Comparison of ENCODE assay signal across 19 cellular contexts in genomic region chr20:6622041-6622440, GRCh38.
A peak's percentile ranks its signal among the peaks of the same experiment; 100 is the strongest.
DNase-seq lines count a peak whose midpoint lies in the region; ATAC-seq, FAIRE-seq and TF ChIP-seq lines count a peak whose summit lies in the region.
"Had no signal": no experiment of that assay in that cellular context is flagged by ENCODE, and none has a peak within 500 bp of the region (broad histone marks: within the 10 kb centered on the region; RNA-seq: fewer than 3 reads in every experiment).

No MANE protein-coding gene starts in this region.

- H3K9ac ChIP-seq in BLaER1 (no peak overlapping the region), endothelial cell of umbilical vein (replicated peaks; ENCODE audit: extremely low read depth, insufficient read depth, low read length) (no peak overlapping the region)
- H3K9ac ChIP-seq: GM23248 had no signal

- H3K4me3 ChIP-seq in BLaER1: no peak overlapping the region
- H3K4me3 ChIP-seq in endothelial cell of umbilical vein (replicated peaks in 1 of 3; ENCODE audit: insufficient read depth in 1 of 3, low read depth in 1 of 3, low read length in 3 of 3): no peak overlapping the region
- H3K4me3 ChIP-seq in fibroblast of pulmonary artery (replicated peaks; ENCODE audit: low read depth, low read length): no peak overlapping the region
- H3K4me3 ChIP-seq: GM23248, HAP-1 had no signal

- no peak for FAIRE-seq in endothelial cell of umbilical vein (lab: Jason Lieb, UNC)
- FAIRE-seq: G401.6, GM12891 had no signal

- POLR2A ChIA-PET in endothelial cell of umbilical vein (lab: Charles Lee): no interaction called here

- H3K4me1 ChIP-seq in BLaER1 (peaks cover 35% of the 10 kb centered on the region), endothelial cell of umbilical vein (ENCODE audit: control insufficient read depth, extremely low read depth, insufficient read depth, low read length) (no peaks in the 10 kb centered on the region)
- H3K4me1 ChIP-seq: HAP-1 had no signal

- no peaks in the 10 kb centered on the region for H3K79me2 ChIP-seq in endothelial cell of umbilical vein (ENCODE audit: control insufficient read depth, insufficient read depth, low read length)

- no peak for ATAC-seq in HG02642 (IDR thresholded peaks at IDR 0.05; ENCODE audit: poor library complexity, unreplicated experiment)

- DNase-seq in astrocyte of the hippocampus (ENCODE audit: low read depth, low spot score): peak; percentile 21
- DNase-seq in endothelial cell of umbilical vein (ENCODE audit: low read depth, low spot score): peak; percentile 37
- peak; percentile 17 for DNase-seq in fibroblast of pulmonary artery (ENCODE audit: low read depth)
- no peak for DNase-seq in NCI-H2107 treated with DMSO at 0.1 percent for 48 hours (lab: John Stamatoyannopoulos, UW; ENCODE audit: unreplicated experiment)
- DNase-seq in AG20443 (ENCODE audit: low spot score): no peak
- DNase-seq in activated effector memory CD4-positive, alpha-beta T cell treated with anti-CD3 and anti-CD28 coated beads, Interleukin-2, amount 50 U/mL, for 16 hours: no peak
- DNase-seq: 8988T; AML-193; CD4-positive, CD25-positive, alpha-beta regulatory T cell; CD8-positive, alpha-beta memory T cell; COR-L47; DMS 273 treated with DMSO at 0.1 percent for 48 hours; GM23248 had no signal

- H2AFZ ChIP-seq in endothelial cell of umbilical vein (ENCODE audit: low read depth, low read length): no peak overlapping the region
- H2AFZ ChIP-seq: GM23248 had no signal

- no TSS peak for BruUV-seq in endothelial cell of umbilical vein (replicated peaks; lab: Mats Ljungman, UMichigan)

- no peaks in the 10 kb centered on the region for H3K36me3 ChIP-seq in BLaER1
- no peaks in the 10 kb centered on the region for H3K36me3 ChIP-seq in endothelial cell of umbilical vein (ENCODE audit: control insufficient read depth in 2 of 2, extremely low read depth in 1 of 2, insufficient read depth in 2 of 2, low read length in 2 of 2)
- H3K36me3 ChIP-seq: HAP-1 had no signal

- dilution Hi-C loops in endothelial cell of umbilical vein (cut with MboI; ENCODE audit: extremely low pct_ligation_motif_present, low sequenced_read_pairs): no loop called here

- CTCF ChIA-PET in endothelial cell of umbilical vein (lab: Charles Lee): interaction anchor here (0.9 to 1.9 kb wide), 3 partner anchors 13 to 198 kb away, joined by 3 to 5 read pairs (median 3); no protein-coding TSS in a partner anchor

- intact Hi-C loops in endothelial cell of umbilical vein (cut with micrococcal nuclease): no loop called here

- H3K4me2 ChIP-seq in BLaER1 (peak overlapping the region; percentile 82; the same call in 1 of the 2 replicates), endothelial cell of umbilical vein (ENCODE audit: insufficient read depth, low read length) (no peak overlapping the region)

- no peaks in the 10 kb centered on the region for H3K9me1 ChIP-seq in endothelial cell of umbilical vein (replicated peaks; ENCODE audit: control insufficient read depth, extremely low read depth, insufficient read depth, low read length)

- H4K20me1 ChIP-seq in BLaER1 (no peaks in the 10 kb centered on the region), endothelial cell of umbilical vein (replicated peaks; ENCODE audit: control insufficient read depth, extremely low read depth, insufficient read depth, low read length) (no peaks in the 10 kb centered on the region)

- TF ChIP-seq POLR2A in endothelial cell of umbilical vein (IDR thresholded peaks at IDR 0.05; ENCODE audit: low read depth, low read length): no peak

- H3K9me3 ChIP-seq in BLaER1: peaks cover 43% of the 10 kb centered on the region
- no peaks in the 10 kb centered on the region for H3K9me3 ChIP-seq in endothelial cell of umbilical vein (replicated peaks; ENCODE audit: control insufficient read depth, insufficient read depth, low read length)
- H3K9me3 ChIP-seq: HAP-1 had no signal

- H3K27ac ChIP-seq in BLaER1 (no peak overlapping the region), endothelial cell of umbilical vein (ENCODE audit: insufficient read depth, low read depth, low read length) (no peak overlapping the region)
- H3K27ac ChIP-seq: GM23248, HL-60 had no signal

- no peak for TF ChIP-seq CTCF in endothelial cell of umbilical vein (IDR thresholded peaks at IDR 0.05; ENCODE audit: extremely low read depth in 1 of 2, insufficient read depth in 1 of 2, low read depth in 1 of 2, low read length in 2 of 2)
- TF ChIP-seq CTCF in fibroblast of pulmonary artery (IDR thresholded peaks at IDR 0.05; ENCODE audit: low read length, missing control alignments): no peak

- no peaks in the 10 kb centered on the region for H3K27me3 ChIP-seq in BLaER1
- no peaks in the 10 kb centered on the region for H3K27me3 ChIP-seq in endothelial cell of umbilical vein (ENCODE audit: control insufficient read depth in 2 of 2, insufficient read depth in 2 of 2, low read length in 2 of 2)

TF ChIP-seq in endothelial cell of umbilical vein, 7 proteins besides CTCF, POLR2A, EP300 and RAD21:
- no peak for TF ChIP-seq FOS (IDR thresholded peaks at IDR 0.05; ENCODE audit: borderline replicate concordance, insufficient read depth, low read length)
- TF ChIP-seq POLR2AphosphoS5 (IDR thresholded peaks at IDR 0.05; ENCODE audit: insufficient read depth, low read depth, low read length): no peak
- TF ChIP-seq MYC (IDR thresholded peaks at IDR 0.05; ENCODE audit: low read depth, low read length): no peak
- no peak for TF ChIP-seq EZH2 (IDR thresholded peaks at IDR 0.05; ENCODE audit: borderline replicate concordance, low read depth, low read length, severe bottlenecking)
- TF ChIP-seq MAX (IDR thresholded peaks at IDR 0.05; ENCODE audit: insufficient read depth, insufficient read length): no peak
- TF ChIP-seq JUN (IDR thresholded peaks at IDR 0.05; ENCODE audit: borderline replicate concordance, insufficient read depth, insufficient read length, low read depth): no peak
- no peak for TF ChIP-seq GATA2 (IDR thresholded peaks at IDR 0.05; ENCODE audit: insufficient read depth, insufficient read length, low read depth, low read length)

Comparison
In these comparisons a context has a peak if more than half of its experiments do, and no peak if none do; other contexts are left out.
1. DNase-seq: peak in astrocyte of the hippocampus (single experiment), endothelial cell of umbilical vein (single experiment) and fibroblast of pulmonary artery (single experiment); none in NCI-H2107 treated with DMSO at 0.1 percent for 48 hours (single experiment), AG20443 (single experiment) and activated effector memory CD4-positive, alpha-beta T cell treated with anti-CD3 and anti-CD28 coated beads, Interleukin-2, amount 50 U/mL, for 16 hours (single experiment).